8 cellular contexts compared by ENCODE assay signal in genomic region chr17:51585514-51586104, GRCh38.
DNase-seq lines count a peak whose midpoint lies in the region; TF ChIP-seq lines count a peak whose summit lies in the region.

No MANE protein-coding gene starts in this region.

- BruUV-seq in mammary epithelial cell (replicated peaks; lab: Mats Ljungman, UMichigan): no TSS peak

- H3K9ac ChIP-seq in mammary epithelial cell (ENCODE audit: insufficient read depth, low read length) (no peak overlapping the region), parathyroid adenoma (no peak overlapping the region)

- no peaks in the 10 kb centered on the region for H4K20me1 ChIP-seq in mammary epithelial cell (ENCODE audit: insufficient read depth, low read length)

- in situ Hi-C loops in mammary epithelial cell (cut with MboI; ENCODE audit: low sequenced_read_pairs in 2 of 2): loop anchor here in 1 of 2 donors (25.0 kb wide), 1 partner anchor 152 kb away; no protein-coding TSS in a partner anchor

- 0% methylated on average over 4 of the region's 4 CpGs for WGBS in mammary epithelial cell (ENCODE audit: low coverage, missing lambda C conversion rate)

- no peaks in the 10 kb centered on the region for H3K9me3 ChIP-seq in mammary epithelial cell (replicated peaks; ENCODE audit: insufficient read depth, low read length)
- H3K9me3 ChIP-seq in parathyroid adenoma (ENCODE audit: control insufficient read depth, low read length): no peaks in the 10 kb centered on the region

- intact Hi-C loops in mammary epithelial cell (cut with micrococcal nuclease): loop anchor here (1.0 to 10.0 kb wide), 3 partner anchors 179 to 521 kb away; no protein-coding TSS in a partner anchor

- H3K27ac ChIP-seq in mammary epithelial cell (ENCODE audit: insufficient read depth, low read depth, low read length) (no peak overlapping the region), parathyroid adenoma (no peak overlapping the region)

- CTCF ChIA-PET in mammary epithelial cell (lab: Charles Lee; ENCODE audit: low non-redundant PET): interaction anchor here (0.6 kb wide), 1 partner anchor 131 kb away, joined by 3 read pairs; no protein-coding TSS in a partner anchor

- peak; percentile 86 to 96 for TF ChIP-seq CTCF in mammary epithelial cell (conservative IDR thresholded peaks at IDR 0.05 in 1 of 2, IDR thresholded peaks at IDR 0.05 in 1 of 2; ENCODE audit: extremely low read depth in 1 of 2, insufficient read depth in 1 of 2, low read depth in 1 of 2, low read length in 2 of 2)
- peak; percentile 14 for TF ChIP-seq CTCF in parathyroid adenoma (IDR thresholded peaks at IDR 0.05)

- H3K27me3 ChIP-seq in mammary epithelial cell (ENCODE audit: insufficient read depth, low read length) (no peaks in the 10 kb centered on the region), parathyroid adenoma (ENCODE audit: control insufficient read depth, insufficient read depth, low read length) (no peaks in the 10 kb centered on the region)

- H3K36me3 ChIP-seq in mammary epithelial cell (ENCODE audit: insufficient read depth, low read length) (no peaks in the 10 kb centered on the region), parathyroid adenoma (ENCODE audit: control insufficient read depth, insufficient read depth, low read length) (no peaks in the 10 kb centered on the region)

- no peaks in the 10 kb centered on the region for H3K79me2 ChIP-seq in mammary epithelial cell (ENCODE audit: insufficient read depth, low read length)
- H3K79me2 ChIP-seq in parathyroid adenoma: no peaks in the 10 kb centered on the region

- DNase-seq in DMS 273 (lab: John Stamatoyannopoulos, UW; ENCODE audit: unreplicated experiment) (peak; percentile 43), DMS 273 treated with DMSO at 0.1 percent for 48 hours (lab: John Stamatoyannopoulos, UW) (no peak), MV-4-11 (lab: John Stamatoyannopoulos, UW) (peak; percentile 2), mammary epithelial cell (peak; percentile 21), H4 (ENCODE audit: low spot score) (no peak), GM19238 (ENCODE audit: insufficient read length, low spot score) (no peak)
- no peak for DNase-seq in activated CD4-positive, CD25-positive, alpha-beta regulatory T cell treated with anti-CD3 and anti-CD28 coated beads, Interleukin-2, amount 50 U/mL, for 72 hours

- H3K4me3 ChIP-seq in mammary epithelial cell (replicated peaks in 1 of 3; ENCODE audit: insufficient read depth in 1 of 3, low read depth in 2 of 3, low read length in 3 of 3) (no peak overlapping the region), parathyroid adenoma (ENCODE audit: low read depth, low read length) (no peak overlapping the region)

- no peak overlapping the region for H3K4me2 ChIP-seq in mammary epithelial cell (ENCODE audit: insufficient read depth, low read depth, low read length)
- no peak overlapping the region for H3K4me2 ChIP-seq in parathyroid adenoma (ENCODE audit: low read length)

- H2AFZ ChIP-seq in mammary epithelial cell (ENCODE audit: low read depth, low read length): no peak overlapping the region
- H2AFZ ChIP-seq in parathyroid adenoma: no peak overlapping the region

- H3K4me1 ChIP-seq in mammary epithelial cell (ENCODE audit: insufficient read depth, low read length) (no peaks in the 10 kb centered on the region), parathyroid adenoma (no peaks in the 10 kb centered on the region)

- dilution Hi-C loops in mammary epithelial cell (cut with HindIII; ENCODE audit: low sequenced_read_pairs): no loop called here

Comparison
In these comparisons a context has a peak if more than half of its experiments do, and no peak if none do; other contexts are left out.
1. DNase-seq: peak in DMS 273 (single experiment), MV-4-11 (single experiment) and mammary epithelial cell (single experiment); none in DMS 273 treated with DMSO at 0.1 percent for 48 hours (single experiment), H4 (single experiment), activated CD4-positive, CD25-positive, alpha-beta regulatory T cell treated with anti-CD3 and anti-CD28 coated beads, Interleukin-2, amount 50 U/mL, for 72 hours (single experiment) and GM19238 (single experiment).